Comparison of ENCODE assay signal across 8 cellular contexts in the genomic region with DNA sequence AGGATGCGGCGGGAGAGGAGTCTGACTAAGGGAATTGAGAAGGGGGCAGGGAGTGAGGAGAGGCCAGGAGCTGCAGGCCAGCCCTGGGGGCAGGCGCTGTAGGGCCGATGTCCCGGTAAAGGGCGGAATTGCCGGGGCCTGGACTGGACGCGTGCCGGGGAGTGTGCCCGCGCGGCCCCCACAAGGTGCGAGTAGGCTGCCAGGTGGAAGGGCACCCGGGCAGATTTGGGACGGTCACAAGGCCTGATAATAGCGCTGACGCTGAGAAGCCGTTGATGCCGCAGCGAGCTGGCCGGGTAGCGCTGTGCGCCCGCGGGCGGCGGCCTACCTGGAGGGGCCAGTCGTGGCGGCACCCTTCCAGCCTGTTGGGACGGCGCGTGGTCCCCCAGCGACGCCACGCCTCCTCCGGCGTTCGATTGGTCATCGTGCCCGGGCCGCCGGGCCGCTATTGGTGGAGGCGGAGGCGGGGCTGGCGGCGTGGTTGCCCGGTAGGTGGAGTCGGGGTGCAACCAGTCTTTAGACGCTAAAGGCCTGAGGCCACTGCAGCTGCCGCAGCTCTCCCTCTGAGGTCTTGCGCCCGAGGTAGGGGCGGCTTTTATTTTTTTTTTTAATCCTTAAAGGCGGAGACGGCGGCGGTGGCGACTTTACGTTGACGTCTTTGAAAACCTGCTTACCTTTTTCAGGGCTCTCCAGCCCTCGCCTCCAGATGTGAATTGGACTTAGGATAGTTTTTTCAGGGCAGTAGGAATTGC. TPM values are rescaled to one million over a fixed set of nuclear protein-coding genes. Genes with fewer than 3 reads are reported as not detected.
DNase-seq lines count a peak whose midpoint lies in the region; ATAC-seq and TF ChIP-seq lines count a peak whose summit lies in the region.

No MANE protein-coding gene starts in this region.

- peak; percentile 76 for ATAC-seq in CD8-positive, alpha-beta T cell
- ATAC-seq in GM21515 (IDR thresholded peaks at IDR 0.05; ENCODE audit: unreplicated experiment) (peak; percentile 73), IMR-90 (ENCODE audit: low read depth) (peak; percentile 90)

- in situ Hi-C loops in IMR-90 (cut with MboI; ENCODE audit: low sequenced_read_pairs), result no loop called here

- TF ChIP-seq RAD21 in IMR-90 (IDR thresholded peaks at IDR 0.05; ENCODE audit: low read length), result no peak

- no peaks in the 10 kb centered on the region for H3K27me3 ChIP-seq in CD8-positive, alpha-beta T cell (ENCODE audit: insufficient read depth, low read length)
- H3K27me3 ChIP-seq in IMR-90 (ENCODE audit: control insufficient read depth, insufficient read depth, low read length) (no peaks in the 10 kb centered on the region), stomach smooth muscle (ENCODE audit: control insufficient read depth in 1 of 2, insufficient read depth in 2 of 2, low read length in 2 of 2) (no peaks in the 10 kb centered on the region)

- no peak overlapping the region; the same call in 1 of the 2 replicates for H4K91ac ChIP-seq in IMR-90 (ENCODE audit: insufficient read depth, low read depth, low read length)

- H2BK20ac ChIP-seq in IMR-90 (ENCODE audit: low read depth, low read length), result no peak overlapping the region

- H3K9ac ChIP-seq in IMR-90 (ENCODE audit: low read depth, low read length), result peak overlapping the region; percentile 80
- peak overlapping the region; percentile 78 to 90 for H3K9ac ChIP-seq in stomach smooth muscle (ENCODE audit: low read length in 2 of 2)

- H2AFZ ChIP-seq in IMR-90 (replicated peaks; ENCODE audit: low read length, poor library complexity), result peak overlapping the region; percentile 98

- H3K9me1 ChIP-seq in IMR-90 (ENCODE audit: insufficient read depth, low read length), result peaks cover 17% of the 10 kb centered on the region; the same call in 1 of the 2 replicates

- intact Hi-C loops in CD8-positive, alpha-beta T cell (cut with DNase I, micrococcal nuclease), result loop anchor here (1.0 to 10.0 kb wide), 12 partner anchors 22 to 1217 kb away; partner anchors contain the start of genes RPSA (in 2 of the 2), WDR48 (in 2 of the 2), EXOG (in 1 of the 2) and GORASP1 (in 1 of the 2)
- intact Hi-C loops in IMR-90 (cut with micrococcal nuclease), result loop anchor here (1.0 to 5.0 kb wide), 2 partner anchors 22 to 277 kb away; partner anchors contain the start of genes GORASP1, RPSA and TTC21A

- H2BK15ac ChIP-seq in IMR-90 (ENCODE audit: low read depth, low read length), result no peak overlapping the region

- peaks cover 43% of the 10 kb centered on the region for H4K20me1 ChIP-seq in IMR-90 (ENCODE audit: insufficient read depth, low read length)

- H3K4me3 ChIP-seq in CD8-positive, alpha-beta T cell (ENCODE audit: low read depth, low read length), result peak overlapping the region; percentile 98
- H3K4me3 ChIP-seq in IMR-90 (ENCODE audit: insufficient read depth, low read depth, low read length) (peak overlapping the region; percentile 97), stomach smooth muscle (ENCODE audit: low read length in 2 of 2) (peak overlapping the region; percentile 91 to 92)

- peak overlapping the region; percentile 96; the same call in 1 of the 2 replicates for H3K23ac ChIP-seq in IMR-90 (ENCODE audit: low read depth, low read length)

- H3K4me1 Mint-ChIP-seq in CD8-positive, alpha-beta T cell (ENCODE audit: low read depth), result peaks cover 58% of the 10 kb centered on the region
- H3K4me1 Mint-ChIP-seq in nephron, result peaks cover 14% of the 10 kb centered on the region

- peak overlapping the region; percentile 21 to 81; a peak in 3 of 4 replicates for H4K8ac ChIP-seq in IMR-90 (ENCODE audit: low read depth in 2 of 2, low read length in 2 of 2)

- H3K9me3 Mint-ChIP-seq in CD8-positive, alpha-beta T cell, result no peaks in the 10 kb centered on the region
- no peaks in the 10 kb centered on the region for H3K9me3 Mint-ChIP-seq in nephron

- H3K27me3 Mint-ChIP-seq in CD8-positive, alpha-beta T cell (ENCODE audit: low read depth), result no peaks in the 10 kb centered on the region
- H3K27me3 Mint-ChIP-seq in nephron (ENCODE audit: low read depth), result no peaks in the 10 kb centered on the region

- H3K9me3 ChIP-seq in CD8-positive, alpha-beta T cell (ENCODE audit: low read length), result no peaks in the 10 kb centered on the region
- H3K9me3 ChIP-seq in IMR-90 (ENCODE audit: control insufficient read depth, insufficient read depth, low read length), result no peaks in the 10 kb centered on the region
- H3K9me3 ChIP-seq in stomach smooth muscle (ENCODE audit: control insufficient read depth in 2 of 2, low read length in 2 of 2), result no peaks in the 10 kb centered on the region

- TF ChIP-seq POLR2A in IMR-90 (IDR thresholded peaks at IDR 0.05; ENCODE audit: low read depth, low read length), result peak; percentile 81

- DNase-seq in CD8-positive, alpha-beta T cell, result peak; percentile 90 to 96 (median 93)
- DNase-seq in IMR-90, result peak; percentile 88
- peak; percentile 94 for DNase-seq in activated T-cell treated with anti-CD3 and anti-CD28 coated beads for 24 hours (ENCODE audit: low read depth)
- DNase-seq in fibroblast of gingiva (ENCODE audit: low read depth), result peak; percentile 91
- DNase-seq in AML-193 (lab: John Stamatoyannopoulos, UW), result no peak

- H3K14ac ChIP-seq in IMR-90 (replicated peaks; ENCODE audit: low read depth, low read length), result peak overlapping the region; percentile 79; the same call in 1 of the 2 replicates

- H2AK5ac ChIP-seq in IMR-90 (ENCODE audit: low read depth, low read length), result no peak overlapping the region

- peak overlapping the region; percentile 50; the same call in 1 of the 2 replicates for H4K5ac ChIP-seq in IMR-90 (ENCODE audit: low read depth, low read length)

- TF ChIP-seq CTCF in CD8-positive, alpha-beta T cell (IDR thresholded peaks at IDR 0.05), result no peak
- no peak; the same call in 1 of the 2 replicates for TF ChIP-seq CTCF in IMR-90 (conservative IDR thresholded peaks at IDR 0.05; ENCODE audit: low read depth, low read length)
- no peak for TF ChIP-seq CTCF in nephron (IDR thresholded peaks at IDR 0.05; ENCODE audit: unreplicated experiment in 3 of 3)

- H3K79me1 ChIP-seq in IMR-90 (ENCODE audit: low read depth in 1 of 2, low read length in 2 of 2), result peaks cover 22 to 55% of the 10 kb centered on the region in 2 experiments

- H3K4ac ChIP-seq in IMR-90 (ENCODE audit: low read depth, low read length), result peak overlapping the region; percentile 85

- H3K27ac ChIP-seq in CD8-positive, alpha-beta T cell (ENCODE audit: low read depth, low read length), result peak overlapping the region; percentile 97
- H3K27ac ChIP-seq in IMR-90 (ENCODE audit: insufficient read depth, low read length) (peak overlapping the region; percentile 83), stomach smooth muscle (ENCODE audit: low read length) (peak overlapping the region; percentile 96)

- POLR2A ChIA-PET in CD8-positive, alpha-beta T cell (lab: Charles Lee), result interaction anchor here (1.1 to 4.0 kb wide), 3 partner anchors 23 to 925 kb away, joined by 3 to 31 read pairs (median 3); partner anchors contain the start of gene RPSA
- POLR2A ChIA-PET in IMR-90 (lab: Charles Lee; ENCODE audit: unreplicated experiment), result no interaction called here

- H3K4me2 ChIP-seq in IMR-90 (ENCODE audit: low read depth, low read length), result peak overlapping the region; percentile 68

- 1% methylated on average over 47 of the region's 63 CpGs; no CpG with 5 or more reads in 1 of the 2 experiments for WGBS in IMR-90 (ENCODE audit: extremely low coverage in 2 of 2, insufficient read length in 1 of 2), 2 experiments

- no peak overlapping the region for H2BK120ac ChIP-seq in IMR-90 (ENCODE audit: low read depth, low read length)

- H3K4me3 Mint-ChIP-seq in CD8-positive, alpha-beta T cell, result peak overlapping the region; percentile 99
- H3K4me3 Mint-ChIP-seq in nephron, result peak overlapping the region; percentile 98 to 100 (median 99)

- H2BK5ac ChIP-seq in IMR-90 (ENCODE audit: low read depth, low read length, poor library complexity, severe bottlenecking), result peak overlapping the region; percentile 51

- H3K18ac ChIP-seq in IMR-90 (ENCODE audit: low read depth, low read length), result no peak overlapping the region; the same call in 1 of the 2 replicates

- BruUV-seq in IMR-90 (replicated peaks; lab: Mats Ljungman, UMichigan), result no TSS peak

- H3K36me3 Mint-ChIP-seq in CD8-positive, alpha-beta T cell, result peaks cover 6% of the 10 kb centered on the region
- H3K36me3 Mint-ChIP-seq in nephron (ENCODE audit: low read depth), result no peaks in the 10 kb centered on the region

- peaks cover 48% of the 10 kb centered on the region for H3K4me1 ChIP-seq in CD8-positive, alpha-beta T cell (ENCODE audit: insufficient read depth, low read length)
- H3K4me1 ChIP-seq in IMR-90 (ENCODE audit: control insufficient read depth, insufficient read depth, low read length) (peaks cover 5% of the 10 kb centered on the region; the same call in 1 of the 2 replicates), stomach smooth muscle (ENCODE audit: control insufficient read depth, insufficient read depth, low read length) (peaks cover 16% of the 10 kb centered on the region)

- H3K56ac ChIP-seq in IMR-90 (ENCODE audit: extremely low read depth, insufficient read depth, low read length), result no peak overlapping the region

- dilution Hi-C loops in IMR-90 (cut with HindIII; ENCODE audit: low sequenced_read_pairs, unreplicated experiment), result no loop called here

- CTCF ChIA-PET in CD8-positive, alpha-beta T cell (lab: Charles Lee), result interaction anchor here (0.6 to 1.5 kb wide), 2 partner anchors 22 to 385 kb away, joined by 3 to 6 read pairs; partner anchors contain the start of gene RPSA
- CTCF ChIA-PET in IMR-90 (lab: Yijun Ruan, JAX), result no interaction called here

- peak overlapping the region; percentile 98 for H3K27ac Mint-ChIP-seq in CD8-positive, alpha-beta T cell
- peak overlapping the region; percentile 97 to 98 (median 97) for H3K27ac Mint-ChIP-seq in nephron

- no peaks in the 10 kb centered on the region for H3K36me3 ChIP-seq in CD8-positive, alpha-beta T cell (ENCODE audit: insufficient read depth, low read length)
- no peaks in the 10 kb centered on the region for H3K36me3 ChIP-seq in IMR-90 (ENCODE audit: control insufficient read depth, insufficient read depth, low read length)
- H3K36me3 ChIP-seq in stomach smooth muscle (ENCODE audit: control insufficient read depth in 2 of 2, insufficient read depth in 2 of 2, low read length in 2 of 2), result peaks cover 2 to 3% of the 10 kb centered on the region in 2 donors

- H2AK9ac ChIP-seq in IMR-90 (replicated peaks; ENCODE audit: low read depth, low read length, poor library complexity), result peak overlapping the region; percentile 95

RNA-seq across cellular contexts. Expression of gene SLC25A38, which starts 0.9 kb away (rescaled TPM):
- 10 to 100 TPM; 64.0 to 65.1 TPM for total RNA-seq in CD8-positive, alpha-beta T cell
- 16.1 and 17.4 TPM in 2 replicates for total RNA-seq in IMR-90 (2012; rRNA removed)
- 22.5 and 22.6 TPM in 2 replicates for polyA plus RNA-seq in IMR-90 (2012; rRNA removed)
- 14.0 and 19.3 TPM in 2 replicates for polyA plus RNA-seq in IMR-90 (2012; cell fraction: cytosol; rRNA removed)
- 31.8 and 32.5 TPM in 2 replicates for polyA plus RNA-seq in IMR-90 (2012; cell fraction: nucleus; rRNA removed; ENCODE audit: low replicate concordance)

RNA-seq across cellular contexts. Expression of gene RPSA, which starts 22.4 kb away (rescaled TPM):
- total RNA-seq in CD8-positive, alpha-beta T cell, result 1,000 to 10,000 TPM; 1,951 to 2,020 TPM
- total RNA-seq in IMR-90 (2012; rRNA removed), result 1,415 and 1,531 TPM in 2 replicates
- polyA plus RNA-seq in IMR-90 (2012; rRNA removed), result 2,710 and 2,851 TPM in 2 replicates
- polyA plus RNA-seq in IMR-90 (2012; cell fraction: cytosol; rRNA removed), result 2,400 and 3,145 TPM in 2 replicates
- polyA plus RNA-seq in IMR-90 (2012; cell fraction: nucleus; rRNA removed; ENCODE audit: low replicate concordance), result 832 and 1,064 TPM in 2 replicates

RNA-seq across cellular contexts. Expression of gene CCR8, which starts 54.6 kb away (rescaled TPM):
- under 1 TPM in 1 of 2 experiments, not detected in 1; 0.61 TPM for total RNA-seq in CD8-positive, alpha-beta T cell
- total RNA-seq in IMR-90 (2012; rRNA removed), result not detected in 2 replicates
- not detected in 2 replicates for polyA plus RNA-seq in IMR-90 (2012; rRNA removed)
- polyA plus RNA-seq in IMR-90 (2012; cell fraction: cytosol; rRNA removed), result not detected in 2 replicates
- polyA plus RNA-seq in IMR-90 (2012; cell fraction: nucleus; rRNA removed; ENCODE audit: low replicate concordance), result not detected in 2 replicates

Comparison
In these comparisons a context has a peak if more than half of its experiments do, and no peak if none do; other contexts are left out.
1. DNase-seq: peak in CD8-positive, alpha-beta T cell (7 of 7), IMR-90 (single experiment), activated T-cell treated with anti-CD3 and anti-CD28 coated beads for 24 hours (single experiment) and fibroblast of gingiva (single experiment); none in AML-193 (0 of 2).
2. Peak in every context shown above with its lines, with median percentiles within 50 percentile points of each other: ATAC-seq, H3K27ac ChIP-seq and H3K4me3 ChIP-seq.